In the genomic region with DNA sequence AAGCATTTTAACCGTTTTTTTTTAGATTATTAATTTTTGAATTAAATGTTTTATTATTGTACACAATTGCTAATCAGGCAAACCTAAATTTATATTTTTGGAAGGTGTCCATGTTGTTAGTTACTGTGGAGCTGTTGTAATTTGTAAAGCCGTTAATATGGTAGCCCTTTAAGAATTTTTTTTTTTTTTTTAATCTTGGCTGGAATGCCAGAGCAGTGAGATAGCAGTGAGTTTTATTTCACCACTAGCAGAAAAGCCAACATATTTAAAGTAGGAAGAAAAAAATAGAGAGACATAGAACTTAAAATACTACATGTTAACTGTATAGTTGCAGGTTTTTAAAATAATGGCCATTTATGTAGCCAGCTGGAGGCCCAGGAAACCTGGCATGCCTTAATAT, we compare ENCODE assay signal across 2 cellular contexts.
TF ChIP-seq lines count a peak whose summit lies in the region.

No MANE protein-coding gene starts in this region.

TF ChIP-seq in IMR-90, 13 proteins besides CTCF, POLR2A, EP300 and RAD21:
- TF ChIP-seq BHLHE40 (IDR thresholded peaks at IDR 0.05; ENCODE audit: low read depth, low read length) (no peak), NFE2L2 (IDR thresholded peaks at IDR 0.05; ENCODE audit: low read depth, low read length) (no peak), RFX5 (IDR thresholded peaks at IDR 0.05; ENCODE audit: low read depth, low read length) (no peak), USF2 (IDR thresholded peaks at IDR 0.05; ENCODE audit: low read depth, low read length) (no peak), MAZ (IDR thresholded peaks at IDR 0.05; ENCODE audit: borderline replicate concordance, low read depth, low read length) (no peak), CHD1 (IDR thresholded peaks at IDR 0.05; ENCODE audit: low read depth, low read length) (no peak), CEBPB (IDR thresholded peaks at IDR 0.05; ENCODE audit: low read depth, low read length) (no peak), MXI1 (IDR thresholded peaks at IDR 0.05; ENCODE audit: borderline replicate concordance, low read depth, low read length) (no peak), MAFK (IDR thresholded peaks at IDR 0.05; ENCODE audit: low read depth, low read length) (no peak), FOS (IDR thresholded peaks at IDR 0.05; ENCODE audit: low read depth, low read length) (no peak), SMC3 (IDR thresholded peaks at IDR 0.05; ENCODE audit: low read depth, low read length) (no peak), RCOR1 (IDR thresholded peaks at IDR 0.05; ENCODE audit: insufficient replicate concordance, low read length) (no peak)
- TF ChIP-seq, protein P1, sequence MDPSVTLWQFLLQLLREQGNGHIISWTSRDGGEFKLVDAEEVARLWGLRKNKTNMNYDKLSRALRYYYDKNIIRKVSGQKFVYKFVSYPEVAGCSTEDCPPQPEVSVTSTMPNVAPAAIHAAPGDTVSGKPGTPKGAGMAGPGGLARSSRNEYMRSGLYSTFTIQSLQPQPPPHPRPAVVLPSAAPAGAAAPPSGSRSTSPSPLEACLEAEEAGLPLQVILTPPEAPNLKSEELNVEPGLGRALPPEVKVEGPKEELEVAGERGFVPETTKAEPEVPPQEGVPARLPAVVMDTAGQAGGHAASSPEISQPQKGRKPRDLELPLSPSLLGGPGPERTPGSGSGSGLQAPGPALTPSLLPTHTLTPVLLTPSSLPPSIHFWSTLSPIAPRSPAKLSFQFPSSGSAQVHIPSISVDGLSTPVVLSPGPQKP (IDR thresholded peaks at IDR 0.05; ENCODE audit: borderline replicate concordance, low read depth, low read length) = no peak

TF ChIP-seq in H1, 55 proteins besides CTCF, POLR2A, EP300 and RAD21:
- TF ChIP-seq NRF1 (IDR thresholded peaks at IDR 0.05; ENCODE audit: low read depth, low read length) = no peak
